In the genomic region with DNA sequence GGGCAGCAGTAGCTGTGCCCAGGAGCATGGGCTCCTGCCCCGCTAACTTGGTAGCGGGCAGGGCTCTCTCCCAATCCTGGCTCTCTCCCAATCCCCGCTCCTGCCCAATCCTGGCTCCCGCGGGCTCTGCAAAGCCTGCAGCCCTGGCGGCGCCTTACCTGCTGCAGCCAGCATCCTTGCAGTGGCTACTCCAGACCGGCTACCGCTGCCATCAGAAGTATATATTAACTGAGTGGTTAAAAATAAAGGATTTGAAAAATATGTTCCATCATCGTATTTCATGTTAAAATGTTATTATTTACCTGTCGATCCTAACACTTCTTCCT, we compare ENCODE assay signal across 22 cellular contexts.
DNase-seq lines count a peak whose midpoint lies in the region; ATAC-seq and TF ChIP-seq lines count a peak whose summit lies in the region.
"Had no signal": no experiment of that assay in that cellular context is flagged by ENCODE, and none has a peak within 500 bp of the region (broad histone marks: within the 10 kb centered on the region; RNA-seq: fewer than 3 reads in every experiment).

No MANE protein-coding gene starts in this region.

- H3K27ac ChIP-seq in H9 (ENCODE audit: insufficient read length, low read depth, low read length) (no peak overlapping the region), mesenchymal stem cell (ENCODE audit: low read length, poor library complexity, severe bottlenecking) (no peak overlapping the region)
- H3K27ac ChIP-seq: A549; BLaER1 treated with 17β-estradiol and CSF1 and Interleukin-3, amounts not matched to agents 10 nM and 100 nM had no signal

- no peak overlapping the region for H3K27ac Mint-ChIP-seq in H9
- no peak overlapping the region for H3K27ac Mint-ChIP-seq in WTC11
- no peak overlapping the region for H3K27ac Mint-ChIP-seq in activated CD4-positive, alpha-beta T cell treated with anti-CD3 and anti-CD28 coated beads, Interleukin-2, amount 10 ng/mL, durations not matched to agents 24 days and 14 days
- H3K27ac Mint-ChIP-seq: CD14-positive monocyte; CD4-positive, alpha-beta T cell; CD8-positive, alpha-beta memory T cell had no signal

- no peaks in the 10 kb centered on the region for H3K79me2 ChIP-seq in H9 (ENCODE audit: insufficient read depth, low read length)

- no peak overlapping the region for H2BK15ac ChIP-seq in H9 (ENCODE audit: low read depth, low read length)
- H2BK15ac ChIP-seq in mesenchymal stem cell (ENCODE audit: low read depth, poor library complexity, severe bottlenecking), result no peak overlapping the region

- H3K9ac ChIP-seq in H9 (ENCODE audit: extremely low read depth, insufficient read length, low read length), result no peak overlapping the region
- H3K9ac ChIP-seq in mesenchymal stem cell (ENCODE audit: low read length), result no peak overlapping the region
- H3K9ac ChIP-seq: BLaER1 treated with 17β-estradiol and CSF1 and Interleukin-3, amounts not matched to agents 10 nM and 100 nM had no signal

- no peak overlapping the region for H2BK20ac ChIP-seq in H9 (ENCODE audit: low read depth, low read length, poor library complexity, severe bottlenecking)

- no peak for TF ChIP-seq CTCF in H9 (conservative IDR thresholded peaks at IDR 0.05)
- TF ChIP-seq CTCF in WTC11 (IDR thresholded peaks at IDR 0.05), result no peak

- H3K27me3 Mint-ChIP-seq in H9 (ENCODE audit: low read depth) (no peaks in the 10 kb centered on the region), WTC11 (ENCODE audit: low read depth) (no peaks in the 10 kb centered on the region)
- no peaks in the 10 kb centered on the region for H3K27me3 Mint-ChIP-seq in activated CD4-positive, alpha-beta T cell treated with anti-CD3 and anti-CD28 coated beads, Interleukin-2, amount 10 ng/mL, durations not matched to agents 24 days and 14 days
- H3K27me3 Mint-ChIP-seq: CD4-positive, alpha-beta T cell; CD8-positive, alpha-beta memory T cell had no signal

- WGBS in H9 (ENCODE audit: extremely low coverage, insufficient read length, low lambda C conversion rate), result no CpG with 5 or more reads among the region's 11 CpGs
- 95% methylated on average over 7 of the region's 11 CpGs for WGBS in mesenchymal stem cell

- H4K91ac ChIP-seq in H9 (ENCODE audit: insufficient read length, low read depth, low read length) (no peak overlapping the region), mesenchymal stem cell (ENCODE audit: low read length) (peak overlapping the region; percentile 15)

- H3K14ac ChIP-seq in H9 (ENCODE audit: insufficient read depth, low read length), result no peak overlapping the region
- no peak overlapping the region for H3K14ac ChIP-seq in mesenchymal stem cell (ENCODE audit: low read length in 2 of 2)

- H3K9me3 Mint-ChIP-seq in H9, result peaks cover 15 to 21% of the 10 kb centered on the region in 2 experiments
- H3K9me3 Mint-ChIP-seq in WTC11, result peaks cover 27% of the 10 kb centered on the region
- H3K9me3 Mint-ChIP-seq in activated CD4-positive, alpha-beta T cell treated with anti-CD3 and anti-CD28 coated beads, Interleukin-2, amount 10 ng/mL, durations not matched to agents 24 days and 14 days, result no peaks in the 10 kb centered on the region
- H3K9me3 Mint-ChIP-seq: CD4-positive, alpha-beta T cell had no signal

- H3K4me3 Mint-ChIP-seq in H9 (no peak overlapping the region), WTC11 (no peak overlapping the region)
- H3K4me3 Mint-ChIP-seq in activated CD4-positive, alpha-beta T cell treated with anti-CD3 and anti-CD28 coated beads, Interleukin-2, amount 10 ng/mL, durations not matched to agents 24 days and 14 days, result no peak overlapping the region
- H3K4me3 Mint-ChIP-seq: CD14-positive monocyte; CD4-positive, alpha-beta T cell; CD8-positive, alpha-beta memory T cell had no signal

- no peak overlapping the region for H4K5ac ChIP-seq in H9 (ENCODE audit: insufficient read length, low read depth, low read length)

- H2AFZ ChIP-seq in H9 (ENCODE audit: low read length), result no peak overlapping the region
- H2AFZ ChIP-seq in mesenchymal stem cell (ENCODE audit: low read depth, low read length), result no peak overlapping the region

- no peak overlapping the region for H3K4me3 ChIP-seq in mesenchymal stem cell (ENCODE audit: insufficient read depth in 1 of 2, low read depth in 1 of 2, low read length in 2 of 2)
- H3K4me3 ChIP-seq: A549; BLaER1 treated with 17β-estradiol and CSF1 and Interleukin-3, amounts not matched to agents 10 nM and 100 nM had no signal

- no peaks in the 10 kb centered on the region for H3K27me3 ChIP-seq in H9 (ENCODE audit: insufficient read depth, low read length)
- H3K27me3 ChIP-seq in mesenchymal stem cell (ENCODE audit: control insufficient read depth in 1 of 2, insufficient read depth in 1 of 2, low read length in 2 of 2), result no peaks in the 10 kb centered on the region
- H3K27me3 ChIP-seq: BE2C; BLaER1 treated with 17β-estradiol and CSF1 and Interleukin-3, amounts not matched to agents 10 nM and 100 nM had no signal

- no peaks in the 10 kb centered on the region for H3K9me3 ChIP-seq in H9 (ENCODE audit: control insufficient read depth, low read depth, low read length)
- H3K9me3 ChIP-seq in mesenchymal stem cell (ENCODE audit: control insufficient read depth, low read length), result peaks cover 11% of the 10 kb centered on the region
- H3K9me3 ChIP-seq: A549, BE2C had no signal

- peak; percentile 30 for DNase-seq in H9
- no peak for DNase-seq in WTC11 (ENCODE audit: low spot score)
- no peak for DNase-seq in mesenchymal stem cell
- DNase-seq in COR-L47 (lab: John Stamatoyannopoulos, UW), result no peak
- DNase-seq in activated CD4-positive, alpha-beta T cell treated with anti-CD3 and anti-CD28 coated beads, Interleukin-2, amount 10 ng/mL, durations not matched to agents 24 days and 14 days, result no peak
- DNase-seq: 8988T; ACHN; AML-193; BE2C; Calu3; CD4-positive, alpha-beta T cell; CD8-positive, alpha-beta memory T cell; DMS53; DMS79 treated with DMSO at 0.1 percent for 48 hours; GF-D8; GOT3; H7 had no signal

- H3K18ac ChIP-seq in H9 (ENCODE audit: insufficient read length, low read depth, low read length) (no peak overlapping the region), mesenchymal stem cell (ENCODE audit: low read depth in 1 of 2, low read length in 2 of 2) (peak overlapping the region; percentile 5 to 33)

- no peak overlapping the region for H3T11ph ChIP-seq in H9 (ENCODE audit: low read length)

- no peaks in the 10 kb centered on the region for H4K20me1 ChIP-seq in H9 (ENCODE audit: control insufficient read depth, insufficient read depth, insufficient read length)
- H4K20me1 ChIP-seq: BLaER1 treated with 17β-estradiol and CSF1 and Interleukin-3, amounts not matched to agents 10 nM and 100 nM had no signal

- intact Hi-C loops in activated CD4-positive, alpha-beta T cell treated with anti-CD3 and anti-CD28 coated beads, Interleukin-2, amount 10 ng/mL, durations not matched to agents 24 days and 14 days (cut with micrococcal nuclease), result no loop called here

- H3K79me1 ChIP-seq in H9 (ENCODE audit: insufficient read depth, low read depth, low read length, poor library complexity, severe bottlenecking) (no peaks in the 10 kb centered on the region), mesenchymal stem cell (replicated peaks; ENCODE audit: low read length, poor library complexity, severe bottlenecking) (no peaks in the 10 kb centered on the region)

- H3K36me3 ChIP-seq in mesenchymal stem cell (ENCODE audit: control insufficient read depth in 1 of 2, insufficient read depth in 2 of 2, low read depth in 1 of 2, low read length in 2 of 2), result peaks cover 0 to 3% of the 10 kb centered on the region in 2 experiments
- H3K36me3 ChIP-seq: BE2C; BLaER1 treated with 17β-estradiol and CSF1 and Interleukin-3, amounts not matched to agents 10 nM and 100 nM had no signal

- H3K4me1 Mint-ChIP-seq in H9 (peaks cover 0 to 3% of the 10 kb centered on the region in 2 experiments; a peak in 1 of 4 replicates), WTC11 (no peaks in the 10 kb centered on the region)
- H3K4me1 Mint-ChIP-seq in activated CD4-positive, alpha-beta T cell treated with anti-CD3 and anti-CD28 coated beads, Interleukin-2, amount 10 ng/mL, durations not matched to agents 24 days and 14 days, result no peaks in the 10 kb centered on the region
- H3K4me1 Mint-ChIP-seq: CD14-positive monocyte; CD8-positive, alpha-beta memory T cell had no signal

- H3K23ac ChIP-seq in H9 (ENCODE audit: insufficient read length, low read depth, low read length) (no peak overlapping the region), mesenchymal stem cell (ENCODE audit: low read length in 2 of 2) (no peak overlapping the region)

- no peaks in the 10 kb centered on the region for H3K4me1 ChIP-seq in H9 (ENCODE audit: insufficient read depth, low read length)
- H3K4me1 ChIP-seq in mesenchymal stem cell (ENCODE audit: control insufficient read depth, insufficient read depth, low read depth, low read length), result no peaks in the 10 kb centered on the region
- H3K4me1 ChIP-seq: A549; BE2C; BLaER1 treated with 17β-estradiol and CSF1 and Interleukin-3, amounts not matched to agents 10 nM and 100 nM had no signal

- H4K8ac ChIP-seq in H9 (replicated peaks; ENCODE audit: insufficient read length, low read depth, low read length) (no peak overlapping the region), mesenchymal stem cell (ENCODE audit: low read length) (no peak overlapping the region)

- no peak overlapping the region for H3K56ac ChIP-seq in H9 (ENCODE audit: insufficient read length, low read depth, low read length)

- no peaks in the 10 kb centered on the region for H3K23me2 ChIP-seq in H9 (ENCODE audit: insufficient read length, low read depth, low read length, poor library complexity, severe bottlenecking)

- no peak overlapping the region for H2BK120ac ChIP-seq in H9 (ENCODE audit: low read depth, low read length, poor library complexity, severe bottlenecking)
- H2BK120ac ChIP-seq in mesenchymal stem cell (ENCODE audit: low read depth, low read length), result no peak overlapping the region

- POLR2A ChIA-PET in WTC11 (lab: Charles Lee), result no interaction called here

- H2AK5ac ChIP-seq in H9 (ENCODE audit: insufficient read length, low read length), result no peak overlapping the region
- H2AK5ac ChIP-seq in mesenchymal stem cell (ENCODE audit: low read length, severe bottlenecking), result no peak overlapping the region

- CTCF ChIA-PET in WTC11 (lab: Charles Lee), result no interaction called here

- H3K4me2 ChIP-seq in H9 (ENCODE audit: insufficient read depth, insufficient read length, low read length) (no peak overlapping the region), mesenchymal stem cell (ENCODE audit: low read length, poor library complexity, severe bottlenecking) (no peak overlapping the region)
- H3K4me2 ChIP-seq: A549; BLaER1 treated with 17β-estradiol and CSF1 and Interleukin-3, amounts not matched to agents 10 nM and 100 nM had no signal

- H3K36me3 Mint-ChIP-seq in H9 (ENCODE audit: insufficient read depth in 1 of 3, low read depth in 3 of 3) (peaks cover 4 to 15% (median 5%) of the 10 kb centered on the region in 3 experiments), WTC11 (peaks cover 14% of the 10 kb centered on the region)
- H3K36me3 Mint-ChIP-seq in activated CD4-positive, alpha-beta T cell treated with anti-CD3 and anti-CD28 coated beads, Interleukin-2, amount 10 ng/mL, durations not matched to agents 24 days and 14 days (ENCODE audit: low read depth), result no peaks in the 10 kb centered on the region
- H3K36me3 Mint-ChIP-seq: CD14-positive monocyte; CD8-positive, alpha-beta memory T cell had no signal

- ATAC-seq in WTC11, result peak; percentile 63
- no peak for ATAC-seq in GM21390 (IDR thresholded peaks at IDR 0.05; ENCODE audit: unreplicated experiment)
- ATAC-seq: A549, HCT116 had no signal

- no peak overlapping the region for H2BK5ac ChIP-seq in H9 (ENCODE audit: insufficient read length, low read length)
- no peak overlapping the region for H2BK5ac ChIP-seq in mesenchymal stem cell (ENCODE audit: low read depth, low read length, poor library complexity, severe bottlenecking)

- H2BK12ac ChIP-seq in H9 (ENCODE audit: insufficient read length, low read depth, low read length), result no peak overlapping the region
- peak overlapping the region in 1 of 2 experiments; percentile 5 for H2BK12ac ChIP-seq in mesenchymal stem cell (ENCODE audit: low read length in 2 of 2)

- H3K4ac ChIP-seq in H9 (ENCODE audit: low read depth, low read length) (no peak overlapping the region), mesenchymal stem cell (ENCODE audit: low read depth in 1 of 2, low read length in 2 of 2) (no peak overlapping the region)
